ENCODE assay signal across 20 cellular contexts in the genomic region with DNA sequence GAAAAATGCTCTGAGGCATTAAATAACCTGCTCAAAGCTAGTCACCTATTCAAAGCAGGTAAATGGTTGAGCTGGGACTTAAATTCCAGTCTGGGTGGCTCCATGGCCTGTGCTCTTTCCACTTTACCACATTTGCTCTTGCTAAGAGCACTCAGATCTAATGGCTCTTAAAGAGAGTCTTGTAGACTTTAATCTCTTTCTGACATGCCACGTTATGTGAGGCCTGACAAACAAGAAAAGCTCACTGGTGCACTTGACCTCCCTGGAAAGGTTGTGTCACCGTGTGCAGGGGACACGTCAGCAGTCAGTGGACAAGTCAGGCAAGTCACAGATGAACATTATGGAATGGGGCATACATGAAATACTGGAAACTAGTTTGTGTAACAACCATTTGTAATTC.
"Had no signal": no experiment of that assay in that cellular context is flagged by ENCODE, and none has a peak within 500 bp of the region (broad histone marks: within the 10 kb centered on the region; RNA-seq: fewer than 3 reads in every experiment).

No MANE protein-coding gene starts in this region.

- H3K4me3 ChIP-seq: transverse colon, vagina had no signal

- H3K36me3 ChIP-seq: transverse colon, vagina, WERI-Rb-1 had no signal

- H3K27ac ChIP-seq: transverse colon, vagina, WERI-Rb-1 had no signal

- H3K9me3 ChIP-seq: vagina had no signal

- DNase-seq: activated CD4-positive, alpha-beta T cell treated with anti-CD3 and anti-CD28 coated beads, Interleukin-2, amount 10 ng/mL, durations not matched to agents 7 days and 5 days; activated CD4-positive, CD25-positive, alpha-beta regulatory T cell treated with anti-CD3 and anti-CD28 coated beads, Interleukin-2, amount 50 U/mL, for 72 hours; activated CD8-positive, alpha-beta T cell treated with anti-CD3 and anti-CD28 coated beads, Interleukin-2, amount 10 ng/mL, durations not matched to agents 7 days and 5 days; activated gamma-delta T cell; activated naive CD4-positive, alpha-beta T cell treated with anti-CD3 and anti-CD28 coated beads, Interleukin-2, amount 50 U/mL, for 16 hours; activated naive CD8-positive, alpha-beta T cell treated with anti-CD3 and anti-CD28 coated beads, Interleukin-2, amount 50 U/mL, for 24 hours; effector CD4-positive, alpha-beta T cell; foreskin fibroblast; kidney glomerular epithelial cell; left ventricle myocardium superior; mesenchymal stem cell; occipital lobe; posterior cingulate gyrus; small intestine; stimulated activated CD4-positive, alpha-beta T cell treated with anti-CD3 and anti-CD28 coated beads, Interleukin-15, amount 100 ng/mL, for 24 hours; transverse colon; WERI-Rb-1 had no signal

- H3K4me1 ChIP-seq: transverse colon had no signal

- H3K27me3 ChIP-seq: transverse colon, vagina had no signal

- ATAC-seq: activated CD8-positive, alpha-beta T cell treated with anti-CD3 and anti-CD28 coated beads, Interleukin-2, amount 10 ng/mL, durations not matched to agents 7 days and 5 days; activated naive CD8-positive, alpha-beta T cell treated with anti-CD3 and anti-CD28 coated beads, Interleukin-2, amount 50 U/mL, for 24 hours; left ventricle myocardium superior; sciatic nerve; stimulated activated memory B cell treated with anti-CD40 and anti-IgM and Interleukin-4, amounts not matched to agents 10 μg/mL and 1 μg/mL and 100 μg/mL, for 72 hours had no signal
